In the genomic region with DNA sequence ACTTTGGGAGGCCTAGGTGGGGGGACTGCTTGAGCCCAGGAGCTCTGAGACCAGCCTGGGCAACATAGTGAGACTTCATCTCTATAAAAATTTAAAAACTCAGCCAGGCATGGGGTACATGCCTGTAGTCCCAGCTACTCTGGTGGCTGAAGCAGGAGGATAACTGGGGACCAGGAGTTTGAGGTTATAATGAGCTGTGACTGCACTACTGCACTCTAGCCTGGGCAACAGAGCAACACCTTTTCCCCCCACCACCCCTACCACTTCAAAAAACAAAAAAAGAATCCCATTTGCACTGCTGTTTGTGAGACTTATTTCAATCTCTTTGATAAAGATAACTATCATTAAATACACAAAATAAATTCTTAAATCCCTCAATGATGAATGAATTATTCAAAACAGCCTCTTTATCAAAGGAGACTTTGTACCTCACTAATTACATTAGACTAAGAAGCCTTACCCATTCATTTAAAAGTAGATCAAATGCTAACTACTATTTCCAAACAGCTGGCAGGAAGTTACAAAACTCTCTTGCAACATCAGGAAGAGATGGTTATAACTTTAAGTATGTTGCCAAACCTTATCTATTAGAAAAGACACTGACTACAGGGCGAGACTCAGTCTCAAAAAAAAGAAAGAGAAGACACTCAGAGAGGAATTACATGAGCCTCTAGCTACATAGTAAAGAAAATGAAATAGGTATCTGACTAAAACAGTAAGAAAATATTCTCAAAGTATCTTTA, we compare ENCODE assay signal across 11 cellular contexts. TPM values are rescaled to one million over a fixed set of nuclear protein-coding genes. Genes with fewer than 3 reads are reported as not detected.
DNase-seq lines count a peak whose midpoint lies in the region; ATAC-seq, FAIRE-seq and TF ChIP-seq lines count a peak whose summit lies in the region.
"Had no signal": no experiment of that assay in that cellular context is flagged by ENCODE, and none has a peak within 500 bp of the region (broad histone marks: within the 10 kb centered on the region; RNA-seq: fewer than 3 reads in every experiment).

No MANE protein-coding gene starts in this region.

- 28% methylated on average over 1 of the region's 1 CpG for WGBS in esophagus muscularis mucosa
- 41 to 61% methylated on average over 1 of the region's 1 CpG for WGBS in pancreas, 2 donors

- peak; percentile 95 for DNase-seq in GF-D8 (lab: John Stamatoyannopoulos, UW)
- DNase-seq in OCI-LY7 (ENCODE audit: low spot score): peak; percentile 15
- DNase-seq in esophagus muscularis mucosa (ENCODE audit: extremely low spot score): no peak
- DNase-seq in pancreas: no peak
- DNase-seq in NCI-H524 treated with DMSO at 0.1 percent for 48 hours (lab: John Stamatoyannopoulos, UW): no peak
- DNase-seq in GM19240 (ENCODE audit: insufficient read length, low spot score): no peak
- DNase-seq in D341Med (ENCODE audit: low spot score): no peak

- BruUV-seq in OCI-LY7 (replicated peaks; lab: Mats Ljungman, UMichigan): no TSS peak

- peaks cover 6% of the 10 kb centered on the region; the same call in 1 of the 2 replicates for H3K36me3 ChIP-seq in OCI-LY7 (ENCODE audit: insufficient read depth, low read length)
- H3K36me3 ChIP-seq in esophagus muscularis mucosa: no peaks in the 10 kb centered on the region
- no peaks in the 10 kb centered on the region for H3K36me3 ChIP-seq in pancreas
- H3K36me3 ChIP-seq: SJSA1, thoracic aorta had no signal

- no peak overlapping the region for H2AFZ ChIP-seq in OCI-LY7 (ENCODE audit: low read length)
- H2AFZ ChIP-seq: parathyroid adenoma had no signal

- peak; percentile 29 for FAIRE-seq in pancreas (lab: Jason Lieb, UNC)

- ATAC-seq in pancreas: peak in 3 of 4 donors; percentile 34 to 74 (median 48)
- ATAC-seq in HG02870 (IDR thresholded peaks at IDR 0.05; ENCODE audit: unreplicated experiment): no peak

- intact Hi-C loops in OCI-LY7 (cut with micrococcal nuclease; ENCODE audit: unreplicated experiment): no loop called here
- intact Hi-C loops in esophagus muscularis mucosa (cut with DNase I): no loop called here
- intact Hi-C loops in pancreas (cut with DNase I): no loop called here

- peaks cover 61% of the 10 kb centered on the region; the same call in 1 of the 2 replicates for H3K79me2 ChIP-seq in OCI-LY7 (ENCODE audit: insufficient read depth, low read depth, low read length)

- H4K20me1 ChIP-seq in OCI-LY7 (ENCODE audit: insufficient read depth, low read length): no peaks in the 10 kb centered on the region; the same call in 1 of the 2 replicates

- CTCF ChIA-PET in OCI-LY7 (lab: Charles Lee; ENCODE audit: unreplicated experiment): no interaction called here

- POLR2A ChIA-PET in OCI-LY7 (lab: Charles Lee): interaction anchor here (0.6 to 1.6 kb wide), 2 partner anchors 11 to 65 kb away, joined by 3 read pairs; no protein-coding TSS in a partner anchor

- H3K4me1 ChIP-seq in OCI-LY7 (ENCODE audit: insufficient read depth, low read length, poor library complexity, severe bottlenecking): peaks cover 15% of the 10 kb centered on the region
- peaks cover 37 to 61% (median 45%) of the 10 kb centered on the region in 4 donors for H3K4me1 ChIP-seq in esophagus muscularis mucosa
- peaks cover 0 to 9% (median 0%) of the 10 kb centered on the region in 3 donors for H3K4me1 ChIP-seq in pancreas
- H3K4me1 ChIP-seq: parathyroid adenoma had no signal

- H3K27ac ChIP-seq in OCI-LY7 (ENCODE audit: low read depth, low read length, poor library complexity, severe bottlenecking) (no peak overlapping the region), esophagus muscularis mucosa (replicated peaks in 1 of 4) (peak overlapping the region in 3 of 4 donors; percentile 8 to 24 (median 10)), pancreas (no peak overlapping the region)
- H3K27ac ChIP-seq: parathyroid adenoma, SJSA1, thoracic aorta had no signal

- no peaks in the 10 kb centered on the region for H3K9me3 ChIP-seq in OCI-LY7 (ENCODE audit: low read length)
- H3K9me3 ChIP-seq in esophagus muscularis mucosa: no peaks in the 10 kb centered on the region
- H3K9me3 ChIP-seq in pancreas: no peaks in the 10 kb centered on the region
- H3K9me3 ChIP-seq: SJSA1, thoracic aorta had no signal

- no peak for TF ChIP-seq EP300 in esophagus muscularis mucosa (IDR thresholded peaks at IDR 0.05)

- no peaks in the 10 kb centered on the region for H3K9me2 ChIP-seq in OCI-LY7 (ENCODE audit: insufficient read depth, low read length)

- H3K4me2 ChIP-seq in OCI-LY7 (ENCODE audit: low read length): peak overlapping the region; percentile 28; the same call in 1 of the 2 replicates

- TF ChIP-seq CTCF in OCI-LY7 (conservative IDR thresholded peaks at IDR 0.05; ENCODE audit: low read length) (no peak), esophagus muscularis mucosa (IDR thresholded peaks at IDR 0.05) (no peak), pancreas (IDR thresholded peaks at IDR 0.05) (no peak)

- TF ChIP-seq POLR2A in esophagus muscularis mucosa (IDR thresholded peaks at IDR 0.05; ENCODE audit: low read depth): no peak

- H3K27me3 ChIP-seq in esophagus muscularis mucosa (no peaks in the 10 kb centered on the region), pancreas (no peaks in the 10 kb centered on the region)
- H3K27me3 ChIP-seq: SJSA1 had no signal

- H3K4me3 ChIP-seq in OCI-LY7 (ENCODE audit: low read depth, low read length, poor library complexity, severe bottlenecking) (no peak overlapping the region), esophagus muscularis mucosa (no peak overlapping the region), pancreas (no peak overlapping the region)
- H3K4me3 ChIP-seq: SJSA1, thoracic aorta had no signal

RNA-seq across cellular contexts. Expression of a gene that starts 14.7 kb away (rescaled TPM):
- total RNA-seq in OCI-LY7 (2014; rRNA removed; shearing (Covaris generic)): 11.6 and 18.9 TPM in 2 replicates
- total RNA-seq in OCI-LY7 (2022) (20.2 and 23.2 TPM in 2 replicates), esophagus muscularis mucosa (10 to 100 TPM; 37.7 to 49.1 (median 43.2) TPM), pancreas (10 to 100 TPM in 1 of 6 donors, 1 to 10 TPM in 5; 3.6 to 10.8 (median 5.2) TPM)
- 1 to 10 TPM; 2.0 to 5.6 TPM for polyA plus RNA-seq in pancreas

Comparison
In these comparisons a context has a peak if more than half of its experiments do, and no peak if none do; other contexts are left out.
1. DNase-seq: peak in GF-D8 (single experiment) and OCI-LY7 (single experiment); none in esophagus muscularis mucosa (single experiment), pancreas (0 of 6), NCI-H524 treated with DMSO at 0.1 percent for 48 hours (single experiment), GM19240 (single experiment) and D341Med (single experiment).
2. H3K27ac ChIP-seq: peak in esophagus muscularis mucosa (3 of 4); none in OCI-LY7 (single experiment) and pancreas (0 of 4).